ENCODE assay signal across 2 cellular contexts in genomic region chr3:184491011-184491576, GRCh38.
TF ChIP-seq lines count a peak whose summit lies in the region.

No MANE protein-coding gene starts in this region.

TF ChIP-seq in SK-N-SH, 30 proteins besides CTCF, POLR2A, EP300 and RAD21 (continued from another document):
- TF ChIP-seq FOSL2 (IDR thresholded peaks at IDR 0.05; ENCODE audit: borderline replicate concordance, low read depth) = no peak

TF ChIP-seq in WTC11, 78 proteins besides CTCF, POLR2A, EP300 and RAD21 (continued from another document):
- TF ChIP-seq ARID4B (CRISPR knock-in tag; IDR thresholded peaks at IDR 0.05; ENCODE audit: borderline replicate concordance) (no peak), SMAD3 (CRISPR knock-in tag; IDR thresholded peaks at IDR 0.05; ENCODE audit: borderline replicate concordance) (no peak), ZSCAN18 (CRISPR knock-in tag; IDR thresholded peaks at IDR 0.05) (no peak), TEAD4 (CRISPR knock-in tag; IDR thresholded peaks at IDR 0.05) (no peak), ATF1 (CRISPR knock-in tag; IDR thresholded peaks at IDR 0.05) (no peak), E2F4 (CRISPR knock-in tag; IDR thresholded peaks at IDR 0.05; ENCODE audit: borderline replicate concordance, low read depth) (no peak), ZBTB21 (CRISPR knock-in tag; IDR thresholded peaks at IDR 0.05; ENCODE audit: borderline replicate concordance) (no peak), NR1H2 (CRISPR knock-in tag; IDR thresholded peaks at IDR 0.05) (no peak)
- TF ChIP-seq, protein P1, sequence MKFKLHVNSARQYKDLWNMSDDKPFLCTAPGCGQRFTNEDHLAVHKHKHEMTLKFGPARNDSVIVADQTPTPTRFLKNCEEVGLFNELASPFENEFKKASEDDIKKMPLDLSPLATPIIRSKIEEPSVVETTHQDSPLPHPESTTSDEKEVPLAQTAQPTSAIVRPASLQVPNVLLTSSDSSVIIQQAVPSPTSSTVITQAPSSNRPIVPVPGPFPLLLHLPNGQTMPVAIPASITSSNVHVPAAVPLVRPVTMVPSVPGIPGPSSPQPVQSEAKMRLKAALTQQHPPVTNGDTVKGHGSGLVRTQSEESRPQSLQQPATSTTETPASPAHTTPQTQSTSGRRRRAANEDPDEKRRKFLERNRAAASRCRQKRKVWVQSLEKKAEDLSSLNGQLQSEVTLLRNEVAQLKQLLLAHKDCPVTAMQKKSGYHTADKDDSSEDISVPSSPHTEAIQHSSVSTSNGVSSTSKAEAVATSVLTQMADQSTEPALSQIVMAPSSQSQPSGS (CRISPR knock-in tag; IDR thresholded peaks at IDR 0.05; ENCODE audit: borderline replicate concordance, low read depth) = no peak
